8 cellular contexts compared by ENCODE assay signal in genomic region chr16:81745704-81746558, GRCh38. TPM values are rescaled to one million over a fixed set of nuclear protein-coding genes. Genes with fewer than 3 reads are reported as not detected.
DNase-seq lines count a peak whose midpoint lies in the region; ATAC-seq and TF ChIP-seq lines count a peak whose summit lies in the region.

No MANE protein-coding gene starts in this region.

- no peaks in the 10 kb centered on the region for H3K79me2 ChIP-seq in mammary epithelial cell (ENCODE audit: insufficient read depth, low read length)

- dilution Hi-C loops in mammary epithelial cell (cut with HindIII; ENCODE audit: low sequenced_read_pairs) = no loop called here

- H3K9ac ChIP-seq in mammary epithelial cell (ENCODE audit: insufficient read depth, low read length) = no peak overlapping the region

- 61% methylated on average over 13 of the region's 33 CpGs for WGBS in mammary epithelial cell (ENCODE audit: low coverage, missing lambda C conversion rate)

- H3K4me3 ChIP-seq in WI38 (ENCODE audit: low read depth, low read length) = peak overlapping the region; percentile 32
- peak overlapping the region; percentile 5 to 40 (median 20) for H3K4me3 ChIP-seq in mammary epithelial cell (replicated peaks in 1 of 3; ENCODE audit: insufficient read depth in 1 of 3, low read depth in 2 of 3, low read length in 3 of 3)

- DNase-seq in DMS153 treated with DMSO at 0.1 percent for 48 hours (lab: John Stamatoyannopoulos, UW; ENCODE audit: unreplicated experiment) (peak; percentile 60), mammary epithelial cell (peak; percentile 36), iris pigment epithelial cell (ENCODE audit: low read depth) (peak; percentile 37), NCI-H345 (lab: John Stamatoyannopoulos, UW) (no peak)
- peak; percentile 51 to 74 (median 69) for DNase-seq in stimulated activated CD4-positive, alpha-beta T cell treated with anti-CD3 and anti-CD28 coated beads, Interleukin-12 subunit alpha, Interleukin-12 subunit beta, amount 100 ng/mL, for 48 hours (ENCODE audit: low read depth in 2 of 3, low spot score in 1 of 3)

- CTCF ChIA-PET in mammary epithelial cell (lab: Charles Lee; ENCODE audit: low non-redundant PET) = interaction anchor here (0.6 kb wide), 1 partner anchor 124 kb away, joined by 3 read pairs; no protein-coding TSS in a partner anchor

- intact Hi-C loops in mammary epithelial cell (cut with micrococcal nuclease) = loop anchor here (5.0 kb wide), 1 partner anchor 126 kb away; no protein-coding TSS in a partner anchor

- no peaks in the 10 kb centered on the region for H3K4me1 ChIP-seq in mammary epithelial cell (ENCODE audit: insufficient read depth, low read length)

- no peak for TF ChIP-seq CTCF in WI38 (IDR thresholded peaks at IDR 0.05; ENCODE audit: low read depth, low read length)
- no peak for TF ChIP-seq CTCF in mammary epithelial cell (conservative IDR thresholded peaks at IDR 0.05 in 1 of 2, IDR thresholded peaks at IDR 0.05 in 1 of 2; ENCODE audit: extremely low read depth in 1 of 2, insufficient read depth in 1 of 2, low read depth in 1 of 2, low read length in 2 of 2)

- ATAC-seq in GM21526 (IDR thresholded peaks at IDR 0.05; ENCODE audit: low FRiP score, unreplicated experiment) = peak; percentile 60

- H3K36me3 ChIP-seq in KOPT-K1 (ENCODE audit: insufficient read depth, low read length) (no peaks in the 10 kb centered on the region), mammary epithelial cell (ENCODE audit: insufficient read depth, low read length) (no peaks in the 10 kb centered on the region)

- H2AFZ ChIP-seq in mammary epithelial cell (ENCODE audit: low read depth, low read length) = peak overlapping the region; percentile 97

- BruUV-seq in mammary epithelial cell (replicated peaks; lab: Mats Ljungman, UMichigan) = no TSS peak

- no peaks in the 10 kb centered on the region for H3K9me3 ChIP-seq in KOPT-K1 (ENCODE audit: insufficient read depth, low read length, poor library complexity, severe bottlenecking)
- H3K9me3 ChIP-seq in mammary epithelial cell (replicated peaks; ENCODE audit: insufficient read depth, low read length) = no peaks in the 10 kb centered on the region

- H3K27me3 ChIP-seq in mammary epithelial cell (ENCODE audit: insufficient read depth, low read length) = no peaks in the 10 kb centered on the region

- H3K27ac ChIP-seq in KOPT-K1 (ENCODE audit: low read depth, low read length, poor library complexity, severe bottlenecking) (peak overlapping the region; percentile 29), mammary epithelial cell (ENCODE audit: insufficient read depth, low read depth, low read length) (no peak overlapping the region)

- peak overlapping the region; percentile 61 for H3K4me2 ChIP-seq in mammary epithelial cell (ENCODE audit: insufficient read depth, low read depth, low read length)

- in situ Hi-C loops in mammary epithelial cell (cut with MboI; ENCODE audit: low sequenced_read_pairs in 2 of 2) = loop anchor here (25.0 kb wide), 2 partner anchors 709 to 1209 kb away; partner anchors contain the start of genes ATMIN (in 2 of the 2) and DYNLRB2 (in 1 of the 2)

- H4K20me1 ChIP-seq in mammary epithelial cell (ENCODE audit: insufficient read depth, low read length) = no peaks in the 10 kb centered on the region

RNA-seq across cellular contexts. Expression of gene PLCG2, which starts 33.2 kb away (rescaled TPM):
- total RNA-seq in mammary epithelial cell = 1 to 10 TPM; 6.9 to 8.2 TPM
- 2.5 TPM for polyA plus RNA-seq in mammary epithelial cell
- polyA minus RNA-seq in mammary epithelial cell = 15.7 TPM
